Comparison of ENCODE assay signal across 15 cellular contexts in the genomic region with DNA sequence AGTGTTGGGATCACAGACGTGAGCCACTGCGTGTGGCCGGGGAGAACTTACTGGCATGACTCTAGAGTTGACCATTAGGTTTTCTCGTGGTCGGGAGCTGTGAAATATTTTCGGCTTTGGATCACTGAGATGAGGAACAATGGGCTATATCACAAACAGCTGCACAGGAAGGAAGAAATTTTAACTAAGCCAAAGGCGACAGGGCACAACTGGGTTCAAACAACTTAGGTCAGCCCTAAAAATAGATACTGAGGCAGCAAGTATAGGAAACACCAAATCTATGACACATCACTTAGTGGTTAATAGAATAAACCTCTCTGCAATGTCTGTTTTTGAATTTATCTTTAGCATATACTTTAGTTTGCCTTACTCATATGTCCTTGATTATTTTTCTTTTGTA.
A peak's percentile ranks its signal among the peaks of the same experiment; 100 is the strongest.
DNase-seq lines count a peak whose midpoint lies in the region; ATAC-seq, FAIRE-seq and TF ChIP-seq lines count a peak whose summit lies in the region.
"Had no signal": no experiment of that assay in that cellular context is flagged by ENCODE, and none has a peak within 500 bp of the region (broad histone marks: within the 10 kb centered on the region; RNA-seq: fewer than 3 reads in every experiment).

No MANE protein-coding gene starts in this region.

- no TSS peak for BruUV-seq in A673 (replicated peaks; lab: Mats Ljungman, UMichigan)

- POLR2A ChIA-PET in A673 (lab: Charles Lee; ENCODE audit: low non-redundant PET) = no interaction called here

- no peak overlapping the region for H2AFZ ChIP-seq in mesenchymal stem cell (ENCODE audit: low read depth, low read length)

- H3K4me1 ChIP-seq in mesenchymal stem cell (ENCODE audit: control insufficient read depth, insufficient read depth, low read depth, low read length) (no peaks in the 10 kb centered on the region), A673 (ENCODE audit: insufficient read depth, low read length, poor library complexity, severe bottlenecking) (no peaks in the 10 kb centered on the region)
- H3K4me1 ChIP-seq: prostate gland had no signal

- ATAC-seq in HG03342 (IDR thresholded peaks at IDR 0.05; ENCODE audit: unreplicated experiment) (no peak), GM18870 (IDR thresholded peaks at IDR 0.05; ENCODE audit: unreplicated experiment) (no peak)
- ATAC-seq: activated naive CD8-positive, alpha-beta T cell treated with anti-CD3 and anti-CD28 coated beads, Interleukin-2, amount 50 U/mL, for 24 hours; stimulated activated naive CD8-positive, alpha-beta T cell treated with anti-CD3 and anti-CD28 coated beads, Interleukin-15, amount 100 ng/mL, for 72 hours had no signal

- no peak overlapping the region for H3K14ac ChIP-seq in mesenchymal stem cell (ENCODE audit: low read length in 2 of 2)

- 5% methylated on average over 6 of the region's 7 CpGs for WGBS in mesenchymal stem cell

- peaks cover 4% of the 10 kb centered on the region for H3K9me3 ChIP-seq in mesenchymal stem cell (ENCODE audit: control insufficient read depth, low read length)
- no peaks in the 10 kb centered on the region for H3K9me3 ChIP-seq in A673 (ENCODE audit: low read depth, low read length, poor library complexity, severe bottlenecking)
- H3K9me3 ChIP-seq: prostate gland had no signal

- H2BK15ac ChIP-seq in mesenchymal stem cell (ENCODE audit: low read depth, poor library complexity, severe bottlenecking) = no peak overlapping the region

- TF ChIP-seq CTCF in bronchial epithelial cell (IDR thresholded peaks at IDR 0.05; ENCODE audit: insufficient read depth, low read length, severe bottlenecking) (no peak), A673 (conservative IDR thresholded peaks at IDR 0.05; ENCODE audit: low read depth, low read length) (no peak)

- H3K18ac ChIP-seq in mesenchymal stem cell (ENCODE audit: low read depth in 1 of 2, low read length in 2 of 2) = peak overlapping the region; percentile 43 to 57

- no peak overlapping the region for H2BK5ac ChIP-seq in mesenchymal stem cell (ENCODE audit: low read depth, low read length, poor library complexity, severe bottlenecking)

- intact Hi-C loops in A673 (cut with micrococcal nuclease; ENCODE audit: unreplicated experiment) = no loop called here

- no peak overlapping the region for H3K23ac ChIP-seq in mesenchymal stem cell (ENCODE audit: low read length in 2 of 2)

- H3K9ac ChIP-seq in mesenchymal stem cell (ENCODE audit: low read length) = no peak overlapping the region

- H3K79me1 ChIP-seq in mesenchymal stem cell (replicated peaks; ENCODE audit: low read length, poor library complexity, severe bottlenecking) = no peaks in the 10 kb centered on the region

- CTCF ChIA-PET in A673 (lab: Charles Lee) = no interaction called here

- no peak overlapping the region for H2BK120ac ChIP-seq in mesenchymal stem cell (ENCODE audit: low read depth, low read length)

- H4K91ac ChIP-seq in mesenchymal stem cell (ENCODE audit: low read length) = peak overlapping the region; percentile 61

- H3K4me3 ChIP-seq in bronchial epithelial cell (ENCODE audit: low read depth, low read length) (no peak overlapping the region), mesenchymal stem cell (ENCODE audit: insufficient read depth in 1 of 2, low read depth in 1 of 2, low read length in 2 of 2) (no peak overlapping the region), A673 (ENCODE audit: low read depth, low read length, poor library complexity, severe bottlenecking) (no peak overlapping the region)
- H3K4me3 ChIP-seq: prostate gland had no signal

- H3K27me3 ChIP-seq in bronchial epithelial cell (ENCODE audit: control insufficient read depth, insufficient read depth, low read length) (no peaks in the 10 kb centered on the region), mesenchymal stem cell (ENCODE audit: control insufficient read depth in 1 of 2, insufficient read depth in 1 of 2, low read length in 2 of 2) (no peaks in the 10 kb centered on the region), A673 (replicated peaks; ENCODE audit: insufficient read depth, low read depth, low read length, poor library complexity) (no peaks in the 10 kb centered on the region)

- H2BK12ac ChIP-seq in mesenchymal stem cell (ENCODE audit: low read length in 2 of 2) = no peak overlapping the region

- H3K27ac ChIP-seq in mesenchymal stem cell (ENCODE audit: low read length, poor library complexity, severe bottlenecking) (peak overlapping the region; percentile 29), A673 (ENCODE audit: low read depth, low read length, poor library complexity, severe bottlenecking) (no peak overlapping the region)
- H3K27ac ChIP-seq: prostate gland had no signal

- H3K36me3 ChIP-seq in bronchial epithelial cell (ENCODE audit: control insufficient read depth, insufficient read depth, low read length) (no peaks in the 10 kb centered on the region), mesenchymal stem cell (ENCODE audit: control insufficient read depth in 1 of 2, insufficient read depth in 2 of 2, low read depth in 1 of 2, low read length in 2 of 2) (no peaks in the 10 kb centered on the region), A673 (ENCODE audit: insufficient read depth, low read length, poor library complexity, severe bottlenecking) (no peaks in the 10 kb centered on the region)
- H3K36me3 ChIP-seq: prostate gland had no signal

- no peak for FAIRE-seq in bronchial epithelial cell (lab: Jason Lieb, UNC)

- H2AK5ac ChIP-seq in mesenchymal stem cell (ENCODE audit: low read length, severe bottlenecking) = no peak overlapping the region

- no peak overlapping the region for H3K4me2 ChIP-seq in mesenchymal stem cell (ENCODE audit: low read length, poor library complexity, severe bottlenecking)

- H4K8ac ChIP-seq in mesenchymal stem cell (ENCODE audit: low read length) = peak overlapping the region; percentile 37

- H3K4ac ChIP-seq in mesenchymal stem cell (ENCODE audit: low read depth in 1 of 2, low read length in 2 of 2) = no peak overlapping the region

- peak; percentile 55 for DNase-seq in AG20443 (ENCODE audit: low spot score)
- peak; percentile 96 for DNase-seq in LHCN-M2 (ENCODE audit: low read depth)
- peak; percentile 45 for DNase-seq in bronchial epithelial cell (ENCODE audit: low read depth)
- DNase-seq in mesenchymal stem cell = peak; percentile 94
- no peak for DNase-seq in A673 (ENCODE audit: low spot score)
- no peak for DNase-seq in stimulated activated CD8-positive, alpha-beta memory T cell treated with anti-CD3 and anti-CD28 coated beads, Interleukin-4, amount 100 ng/mL, for 48 hours
- DNase-seq: activated naive CD8-positive, alpha-beta T cell treated with anti-CD3 and anti-CD28 coated beads, Interleukin-2, amount 50 U/mL, for 24 hours; CD4-positive, alpha-beta memory T cell; endodermal cell; mesendoderm; NCI-H526; stimulated activated naive CD8-positive, alpha-beta T cell treated with anti-CD3 and anti-CD28 coated beads, Interleukin-15, amount 100 ng/mL, for 72 hours had no signal

Comparison
In these comparisons a context has a peak if more than half of its experiments do, and no peak if none do; other contexts are left out.
1. DNase-seq: peak in AG20443 (single experiment), LHCN-M2 (single experiment), bronchial epithelial cell (single experiment) and mesenchymal stem cell (single experiment); none in A673 (single experiment) and stimulated activated CD8-positive, alpha-beta memory T cell treated with anti-CD3 and anti-CD28 coated beads, Interleukin-4, amount 100 ng/mL, for 48 hours (single experiment).